ENCODE assay signal across 20 cellular contexts in the genomic region with DNA sequence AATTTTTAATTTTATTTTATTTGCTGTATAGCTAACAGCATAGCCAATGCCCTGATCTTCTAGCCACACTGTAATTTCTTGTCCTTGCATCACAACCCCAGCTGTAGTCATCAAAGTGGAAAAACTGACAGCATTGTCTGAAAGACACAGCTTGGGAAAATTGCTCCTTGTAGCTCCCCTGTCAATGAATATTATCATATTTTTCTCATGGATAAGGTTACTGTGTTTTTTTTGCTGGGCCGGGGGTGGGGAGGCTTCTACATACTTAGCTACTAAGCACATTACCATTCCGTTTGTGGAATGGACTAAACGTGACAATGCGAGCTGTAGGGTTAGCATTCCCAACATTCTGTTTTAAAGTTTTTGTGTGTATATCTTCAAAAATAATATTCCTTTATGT.
"Had no signal": no experiment of that assay in that cellular context is flagged by ENCODE, and none has a peak within 500 bp of the region (broad histone marks: within the 10 kb centered on the region; RNA-seq: fewer than 3 reads in every experiment).

No MANE protein-coding gene starts in this region.

- DNase-seq: activated CD4-positive, alpha-beta T cell treated with anti-CD3 and anti-CD28 coated beads, Interleukin-2, amount 10 ng/mL, durations not matched to agents 24 days and 14 days; activated naive CD4-positive, alpha-beta T cell treated with anti-CD3 and anti-CD28 coated beads for 36 hours; activated T-cell treated with anti-CD3 and anti-CD28 coated beads for 4 hours; foreskin melanocyte; head of caudate nucleus; mammary epithelial cell; mucosa of descending colon; psoas muscle; right lobe of liver; stimulated activated naive CD8-positive, alpha-beta T cell treated with anti-CD3 and anti-CD28 coated beads, Interleukin-15, Interleukin-2, amounts not matched to agents 100 U/mL and 50 U/mL, for 24 hours; T-helper 9 cell had no signal

- H3K27ac ChIP-seq: breast epithelium, esophagus muscularis mucosa, psoas muscle, right lobe of liver, suprapubic skin had no signal

- H3K9me3 ChIP-seq: breast epithelium, esophagus muscularis mucosa, mucosa of descending colon, psoas muscle, right lobe of liver, suprapubic skin had no signal

- H3K27me3 ChIP-seq: breast epithelium, esophagus muscularis mucosa, right lobe of liver, suprapubic skin had no signal

- H3K4me1 Mint-ChIP-seq: activated CD4-positive, alpha-beta T cell treated with anti-CD3 and anti-CD28 coated beads, Interleukin-2, amount 10 ng/mL, durations not matched to agents 24 days and 14 days; activated T-helper 17 cell treated with anti-CD3 and anti-CD28 coated beads, Interleukin-2, amount 50 U/mL, for 72 hours had no signal

- ATAC-seq: activated T-helper 17 cell treated with anti-CD3 and anti-CD28 coated beads, Interleukin-2, amount 50 U/mL, for 72 hours; mucosa of descending colon; psoas muscle; right lobe of liver; stimulated activated naive CD8-positive, alpha-beta T cell treated with anti-CD3 and anti-CD28 coated beads, Interleukin-15, Interleukin-2, amounts not matched to agents 100 U/mL and 50 U/mL, for 24 hours; WTC11 had no signal

- H3K27me3 Mint-ChIP-seq: activated CD4-positive, alpha-beta T cell treated with anti-CD3 and anti-CD28 coated beads, Interleukin-2, amount 10 ng/mL, durations not matched to agents 24 days and 14 days; activated T-helper 17 cell treated with anti-CD3 and anti-CD28 coated beads, Interleukin-2, amount 50 U/mL, for 72 hours; type B pancreatic cell had no signal

- H3K9me3 Mint-ChIP-seq: activated CD4-positive, alpha-beta T cell treated with anti-CD3 and anti-CD28 coated beads, Interleukin-2, amount 10 ng/mL, durations not matched to agents 24 days and 14 days; activated T-helper 17 cell treated with anti-CD3 and anti-CD28 coated beads, Interleukin-2, amount 50 U/mL, for 72 hours; nephron; type B pancreatic cell had no signal

- H3K36me3 ChIP-seq: esophagus muscularis mucosa, right lobe of liver, suprapubic skin had no signal

- H3K4me3 ChIP-seq: breast epithelium, esophagus muscularis mucosa, mucosa of descending colon, psoas muscle, right lobe of liver, suprapubic skin had no signal

- H3K4me3 Mint-ChIP-seq: activated CD4-positive, alpha-beta T cell treated with anti-CD3 and anti-CD28 coated beads, Interleukin-2, amount 10 ng/mL, durations not matched to agents 24 days and 14 days; activated naive CD4-positive, alpha-beta T cell treated with anti-CD3 and anti-CD28 coated beads for 36 hours; activated T-helper 17 cell treated with anti-CD3 and anti-CD28 coated beads, Interleukin-2, amount 50 U/mL, for 72 hours; nephron; type B pancreatic cell; WTC11 had no signal

- H3K4me1 ChIP-seq: breast epithelium, psoas muscle, right lobe of liver, suprapubic skin had no signal

- H3K27ac Mint-ChIP-seq: activated CD4-positive, alpha-beta T cell treated with anti-CD3 and anti-CD28 coated beads, Interleukin-2, amount 10 ng/mL, durations not matched to agents 24 days and 14 days; activated naive CD4-positive, alpha-beta T cell treated with anti-CD3 and anti-CD28 coated beads for 36 hours; activated T-helper 17 cell treated with anti-CD3 and anti-CD28 coated beads, Interleukin-2, amount 50 U/mL, for 72 hours; type B pancreatic cell; WTC11 had no signal

- FAIRE-seq: endometrium, islet of Langerhans had no signal

- H3K36me3 Mint-ChIP-seq: type B pancreatic cell had no signal
